Comparison of ENCODE assay signal across 8 cellular contexts in genomic region chrX:118727686-118728339, GRCh38. TPM values are rescaled to one million over a fixed set of nuclear protein-coding genes. Genes with fewer than 3 reads are reported as not detected.
A peak's percentile ranks its signal among the peaks of the same experiment; 100 is the strongest.
DNase-seq lines count a peak whose midpoint lies in the region; ATAC-seq and FAIRE-seq lines count a peak whose summit lies in the region.

No MANE protein-coding gene starts in this region.

- ATAC-seq in HG03342 (IDR thresholded peaks at IDR 0.05; ENCODE audit: unreplicated experiment) = peak; percentile 6

- peaks cover 2 to 4% of the 10 kb centered on the region in 2 donors for H3K4me1 ChIP-seq in small intestine (ENCODE audit: control insufficient read depth in 2 of 2, insufficient read depth in 1 of 2, low read depth in 1 of 2, low read length in 1 of 2)

- 2 to 44% (median 8%) methylated on average over 31 to 73 of the region's 73 CpGs for WGBS in small intestine, 3 donors

- H3K4me3 ChIP-seq in small intestine (ENCODE audit: low read depth in 1 of 2, low read length in 2 of 2) = peak overlapping the region; percentile 58 to 80

- peak overlapping the region; percentile 81 to 98 for H3K27ac ChIP-seq in small intestine (ENCODE audit: low read depth in 1 of 2, low read length in 1 of 2)

- no peaks in the 10 kb centered on the region for H3K27me3 ChIP-seq in small intestine (ENCODE audit: control insufficient read depth in 2 of 2, insufficient read depth in 2 of 2, low read length in 2 of 2)

- no peaks in the 10 kb centered on the region for H3K9me3 ChIP-seq in small intestine (ENCODE audit: control insufficient read depth, low read depth)

- no peaks in the 10 kb centered on the region for H3K36me3 ChIP-seq in small intestine (ENCODE audit: control insufficient read depth in 2 of 2, insufficient read depth in 2 of 2, low read length in 2 of 2)

- no peak for FAIRE-seq in small intestine (lab: Jason Lieb, UNC)

- DNase-seq in NCI-H345 (lab: John Stamatoyannopoulos, UW) (peak; percentile 12), NCI-H345 treated with DMSO at 0.1 percent for 48 hours (lab: John Stamatoyannopoulos, UW; ENCODE audit: unreplicated experiment) (no peak), astrocyte of the hippocampus (ENCODE audit: low read depth, low spot score) (peak; percentile 56), iPS-NIHi11 (ENCODE audit: low spot score) (peak; percentile 8), small intestine (peak; percentile 51), GF-D8 (lab: John Stamatoyannopoulos, UW) (no peak), OCI-M2 (lab: John Stamatoyannopoulos, UW; ENCODE audit: unreplicated experiment) (no peak)

RNA-seq across cellular contexts. Expression of gene IL13RA1, which starts 0.4 kb away (rescaled TPM):
- polyA plus RNA-seq in small intestine = 10 to 100 TPM; 33.6 to 37.8 (median 34.3) TPM

Comparison
In these comparisons a context has a peak if more than half of its experiments do, and no peak if none do; other contexts are left out.
1. DNase-seq: peak in NCI-H345 (single experiment), astrocyte of the hippocampus (single experiment), iPS-NIHi11 (single experiment) and small intestine (single experiment); none in NCI-H345 treated with DMSO at 0.1 percent for 48 hours (single experiment), GF-D8 (single experiment) and OCI-M2 (single experiment).